ENCODE assay signal across 15 cellular contexts in the genomic region with DNA sequence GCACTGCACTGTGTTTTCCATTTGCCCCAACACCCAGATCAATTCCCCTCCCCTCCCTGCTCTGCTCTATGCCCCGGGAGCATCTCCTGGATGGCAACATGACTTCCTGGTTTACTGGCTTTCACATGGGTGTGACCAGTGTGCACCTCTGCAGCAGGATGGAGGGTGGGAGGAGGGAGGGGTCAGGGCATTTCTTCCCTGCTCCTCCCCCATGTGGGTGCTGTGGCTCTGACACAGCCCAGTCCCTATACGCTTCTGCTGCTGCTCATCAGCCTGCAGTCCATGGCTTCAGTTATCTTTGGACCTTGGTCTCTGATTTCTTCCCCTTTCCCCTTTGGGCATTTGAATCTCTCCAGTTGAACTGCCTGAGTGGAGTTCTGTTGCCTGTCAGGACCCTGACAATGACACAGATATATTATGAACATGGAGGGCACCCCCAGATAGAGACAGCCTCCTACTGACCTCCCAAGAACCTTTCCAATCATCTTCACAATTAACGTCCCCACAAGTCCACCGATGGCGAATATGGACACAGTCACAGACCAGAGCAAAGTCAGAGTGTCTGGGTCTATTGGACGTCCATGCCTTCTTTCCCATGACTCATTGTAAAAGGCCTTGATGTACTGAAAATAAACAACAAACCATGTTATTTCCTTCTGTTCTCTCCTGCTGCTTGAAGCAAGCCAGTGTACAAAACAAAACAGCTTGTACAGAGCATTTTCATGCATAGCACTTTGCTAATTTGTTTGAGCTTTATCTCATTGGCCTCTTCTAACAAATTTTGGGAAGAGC. TPM values are rescaled to one million over a fixed set of nuclear protein-coding genes. Genes with fewer than 3 reads are reported as not detected.
DNase-seq lines count a peak whose midpoint lies in the region; ATAC-seq and TF ChIP-seq lines count a peak whose summit lies in the region.
"Had no signal": no experiment of that assay in that cellular context is flagged by ENCODE, and none has a peak within 500 bp of the region (broad histone marks: within the 10 kb centered on the region; RNA-seq: fewer than 3 reads in every experiment).

No MANE protein-coding gene starts in this region.

- H3K79me2 ChIP-seq in hepatocyte (no peaks in the 10 kb centered on the region), smooth muscle cell (ENCODE audit: low read depth) (no peaks in the 10 kb centered on the region)

- H3K36me3 ChIP-seq in hepatocyte (replicated peaks; ENCODE audit: insufficient read depth, low read depth) (no peaks in the 10 kb centered on the region), smooth muscle cell (ENCODE audit: low read depth) (no peaks in the 10 kb centered on the region), HAP-1 (replicated peaks) (no peaks in the 10 kb centered on the region)

- H3K9ac ChIP-seq in smooth muscle cell (ENCODE audit: low read depth): no peak overlapping the region

- DNase-seq in ELR (ENCODE audit: low read depth) (peak; percentile 9), SW480 (ENCODE audit: low spot score) (peak; percentile 28), hepatocyte (ENCODE audit: low spot score) (peak; percentile 40), smooth muscle cell (lab: John Stamatoyannopoulos, UW; ENCODE audit: unreplicated experiment) (no peak), iPS-NIHi7 (ENCODE audit: extremely low spot score) (no peak), HAP-1 (ENCODE audit: low spot score in 2 of 2) (no peak)
- DNase-seq: activated CD4-positive, alpha-beta T cell treated with anti-CD3 and anti-CD28 coated beads for 36 hours; activated T-cell treated with anti-CD3 and anti-CD28 coated beads, Interleukin-2, amount 50 U/mL, for 72 hours; amygdala; CD4-positive, CD25-positive, alpha-beta regulatory T cell; NCI-H1694; NCI-H446 treated with DMSO at 0.1 percent for 48 hours; stimulated activated CD4-positive, alpha-beta T cell treated with anti-CD3 and anti-CD28 coated beads, Interleukin-15, amount 100 ng/mL, for 24 hours; substantia nigra had no signal

- TF ChIP-seq CTCF in hepatocyte (IDR thresholded peaks at IDR 0.05; ENCODE audit: poor library complexity): no peak
- no peak for TF ChIP-seq CTCF in smooth muscle cell (IDR thresholded peaks at IDR 0.05; ENCODE audit: borderline replicate concordance, insufficient read depth, poor library complexity, severe bottlenecking)

- 53% methylated on average over 6 of the region's 6 CpGs for WGBS in hepatocyte (ENCODE audit: low lambda C conversion rate, missing lambda C conversion rate)
- WGBS in smooth muscle cell (ENCODE audit: low lambda C conversion rate): 50% methylated on average over 6 of the region's 6 CpGs

- H3K27ac ChIP-seq in hepatocyte (peak overlapping the region; percentile 20), smooth muscle cell (ENCODE audit: low read depth) (peak overlapping the region; percentile 6)

- H3F3A ChIP-seq in smooth muscle cell (ENCODE audit: low read depth): no peaks in the 10 kb centered on the region

- ATAC-seq in GM19397 (IDR thresholded peaks at IDR 0.05; ENCODE audit: unreplicated experiment): no peak
- ATAC-seq: activated CD4-positive, alpha-beta T cell treated with anti-CD3 and anti-CD28 coated beads for 36 hours; activated T-cell treated with anti-CD3 and anti-CD28 coated beads, Interleukin-2, amount 50 U/mL, for 72 hours had no signal

- H3K4me1 ChIP-seq in hepatocyte (ENCODE audit: insufficient read depth) (no peaks in the 10 kb centered on the region), smooth muscle cell (ENCODE audit: low read depth) (no peaks in the 10 kb centered on the region), HAP-1 (no peaks in the 10 kb centered on the region)

- H3K9me2 ChIP-seq in hepatocyte (replicated peaks; ENCODE audit: insufficient read depth): no peaks in the 10 kb centered on the region

- in situ Hi-C loops in HAP-1 (cut with MboI; ENCODE audit: low sequenced_read_pairs): no loop called here

- H3K27me3 ChIP-seq in hepatocyte (no peaks in the 10 kb centered on the region), smooth muscle cell (ENCODE audit: low read depth) (no peaks in the 10 kb centered on the region), HAP-1 (ENCODE audit: low read depth) (no peaks in the 10 kb centered on the region)

- H2AFZ ChIP-seq in hepatocyte (no peak overlapping the region), smooth muscle cell (ENCODE audit: low read depth) (no peak overlapping the region)

- no peaks in the 10 kb centered on the region for H4K20me1 ChIP-seq in hepatocyte (ENCODE audit: insufficient read depth, poor library complexity, severe bottlenecking)
- no peaks in the 10 kb centered on the region for H4K20me1 ChIP-seq in smooth muscle cell (ENCODE audit: low read depth)

- H3K4me3 ChIP-seq in hepatocyte (no peak overlapping the region), smooth muscle cell (no peak overlapping the region), HAP-1 (no peak overlapping the region)

- H3K4me2 ChIP-seq in hepatocyte: no peak overlapping the region
- H3K4me2 ChIP-seq in smooth muscle cell: no peak overlapping the region

- H3K9me3 ChIP-seq in hepatocyte (ENCODE audit: low read depth) (no peaks in the 10 kb centered on the region), smooth muscle cell (replicated peaks; ENCODE audit: low read depth) (no peaks in the 10 kb centered on the region), HAP-1 (no peaks in the 10 kb centered on the region)

RNA-seq across cellular contexts. Expression of gene SLC2A9, which starts 24.8 kb away (rescaled TPM):
- total RNA-seq in hepatocyte (2.7 and 6.2 TPM in 2 replicates), smooth muscle cell (2.2 and 3.5 TPM in 2 replicates)
- polyA plus RNA-seq in hepatocyte (7.1 and 7.8 TPM in 2 replicates), smooth muscle cell (1.3 and 3.2 TPM in 2 replicates)

Comparison
In these comparisons a context has a peak if more than half of its experiments do, and no peak if none do; other contexts are left out.
1. DNase-seq: peak in ELR (single experiment), SW480 (single experiment) and hepatocyte (single experiment); none in smooth muscle cell (single experiment), iPS-NIHi7 (single experiment) and HAP-1 (0 of 2).